31 cellular contexts compared by ENCODE assay signal in the genomic region with DNA sequence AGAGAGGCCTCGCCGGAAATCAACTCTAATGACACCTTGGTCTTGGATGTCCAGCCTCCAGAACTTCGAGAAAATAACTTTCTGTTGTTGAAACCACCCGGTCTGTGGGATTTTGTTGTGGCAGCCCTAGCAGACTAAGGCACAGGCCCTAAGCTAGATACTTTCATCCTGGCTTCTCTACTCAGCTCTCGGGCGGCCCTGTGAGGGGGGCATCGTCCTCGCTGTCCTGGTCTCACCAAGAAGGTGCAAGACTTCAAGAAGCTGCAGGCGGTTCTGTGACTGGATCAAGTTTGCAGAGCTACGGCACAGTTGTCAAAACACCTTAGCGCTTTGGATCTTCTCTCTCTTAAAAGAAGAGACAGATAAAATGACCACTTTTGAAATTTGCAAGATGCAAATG.
"Had no signal": no experiment of that assay in that cellular context is flagged by ENCODE, and none has a peak within 500 bp of the region (broad histone marks: within the 10 kb centered on the region; RNA-seq: fewer than 3 reads in every experiment).

No MANE protein-coding gene starts in this region.

- H3K27ac ChIP-seq: RWPE1, WERI-Rb-1 had no signal

- H3K27me3 Mint-ChIP-seq: activated naive CD8-positive, alpha-beta T cell; brain had no signal

- DNase-seq: activated CD4-positive, alpha-beta memory T cell treated with anti-CD3 and anti-CD28 coated beads, Interleukin-2, amount 10 ng/mL, durations not matched to agents 7 days and 5 days; activated CD4-positive, alpha-beta T cell treated with anti-CD3 and anti-CD28 coated beads for 1 hour; activated CD4-positive, alpha-beta T cell treated with anti-CD3 and anti-CD28 coated beads for 48 hours; activated CD4-positive, CD25-positive, alpha-beta regulatory T cell; activated CD8-positive, alpha-beta memory T cell treated with anti-CD3 and anti-CD28 coated beads for 24 hours; activated CD8-positive, alpha-beta memory T cell treated with anti-CD3 and anti-CD28 coated beads, Interleukin-2, amount 10 ng/mL, durations not matched to agents 7 days and 5 days; activated CD8-positive, alpha-beta memory T cell treated with anti-CD3 and anti-CD28 coated beads, Interleukin-2, amount 50 U/mL, for 48 hours; activated effector memory CD4-positive, alpha-beta T cell treated with Interleukin-2 at 50 U/mL for 16 hours; activated naive CD4-positive, alpha-beta T cell treated with anti-CD3 and anti-CD28 coated beads, Interleukin-2, amount 10 ng/mL, durations not matched to agents 7 days and 5 days; activated naive CD8-positive, alpha-beta T cell treated with anti-CD3 and anti-CD28 coated beads, Interleukin-2, amount 50 U/mL, for 24 hours; activated T-cell treated with anti-CD3 and anti-CD28 coated beads, Interleukin-2, amount 50 U/mL, for 48 hours; anterior cingulate cortex; caudate nucleus; cerebellar nuclear complex; Karpas-422; NCI-H1105; NCI-H1436; NCI-H1694; NCI-H1930; NCI-H2081 treated with DMSO at 0.1 percent for 48 hours; NCI-H345; NCI-H524 treated with DMSO at 0.1 percent for 48 hours; PC-3; Right ventricle myocardium superior; SW 1271; T-helper 1 cell; T1000; WERI-Rb-1 had no signal

- H3K36me3 ChIP-seq: WERI-Rb-1 had no signal

- H3K4me3 Mint-ChIP-seq: activated CD4-positive, alpha-beta memory T cell treated with anti-CD3 and anti-CD28 coated beads, Interleukin-2, amount 10 ng/mL, durations not matched to agents 7 days and 5 days; activated CD8-positive, alpha-beta memory T cell treated with anti-CD3 and anti-CD28 coated beads, Interleukin-2, amount 10 ng/mL, durations not matched to agents 7 days and 5 days; activated naive CD4-positive, alpha-beta T cell treated with anti-CD3 and anti-CD28 coated beads, Interleukin-2, amount 10 ng/mL, durations not matched to agents 7 days and 5 days; activated naive CD8-positive, alpha-beta T cell; activated naive CD8-positive, alpha-beta T cell treated with anti-CD3 and anti-CD28 coated beads, Interleukin-2, amount 50 U/mL, for 24 hours; brain had no signal

- H3K9me3 Mint-ChIP-seq: activated CD4-positive, alpha-beta memory T cell treated with anti-CD3 and anti-CD28 coated beads, Interleukin-2, amount 10 ng/mL, durations not matched to agents 7 days and 5 days; activated naive CD4-positive, alpha-beta T cell treated with anti-CD3 and anti-CD28 coated beads, Interleukin-2, amount 10 ng/mL, durations not matched to agents 7 days and 5 days; activated naive CD8-positive, alpha-beta T cell treated with anti-CD3 and anti-CD28 coated beads, Interleukin-2, amount 50 U/mL, for 24 hours; brain had no signal

- H3K4me1 Mint-ChIP-seq: activated CD4-positive, alpha-beta memory T cell treated with anti-CD3 and anti-CD28 coated beads, Interleukin-2, amount 10 ng/mL, durations not matched to agents 7 days and 5 days; activated CD8-positive, alpha-beta memory T cell treated with anti-CD3 and anti-CD28 coated beads, Interleukin-2, amount 10 ng/mL, durations not matched to agents 7 days and 5 days; activated naive CD4-positive, alpha-beta T cell treated with anti-CD3 and anti-CD28 coated beads, Interleukin-2, amount 10 ng/mL, durations not matched to agents 7 days and 5 days had no signal

- H3K36me3 Mint-ChIP-seq: activated CD8-positive, alpha-beta memory T cell treated with anti-CD3 and anti-CD28 coated beads, Interleukin-2, amount 10 ng/mL, durations not matched to agents 7 days and 5 days; activated naive CD4-positive, alpha-beta T cell treated with anti-CD3 and anti-CD28 coated beads, Interleukin-2, amount 10 ng/mL, durations not matched to agents 7 days and 5 days; activated naive CD8-positive, alpha-beta T cell; brain had no signal

- H3K27ac Mint-ChIP-seq: activated CD4-positive, alpha-beta memory T cell treated with anti-CD3 and anti-CD28 coated beads, Interleukin-2, amount 10 ng/mL, durations not matched to agents 7 days and 5 days; activated CD8-positive, alpha-beta memory T cell treated with anti-CD3 and anti-CD28 coated beads, Interleukin-2, amount 10 ng/mL, durations not matched to agents 7 days and 5 days; activated naive CD4-positive, alpha-beta T cell treated with anti-CD3 and anti-CD28 coated beads, Interleukin-2, amount 10 ng/mL, durations not matched to agents 7 days and 5 days; activated naive CD8-positive, alpha-beta T cell; activated naive CD8-positive, alpha-beta T cell treated with anti-CD3 and anti-CD28 coated beads, Interleukin-2, amount 50 U/mL, for 24 hours had no signal
